ENCODE assay signal across 1 cellular context in the genomic region with DNA sequence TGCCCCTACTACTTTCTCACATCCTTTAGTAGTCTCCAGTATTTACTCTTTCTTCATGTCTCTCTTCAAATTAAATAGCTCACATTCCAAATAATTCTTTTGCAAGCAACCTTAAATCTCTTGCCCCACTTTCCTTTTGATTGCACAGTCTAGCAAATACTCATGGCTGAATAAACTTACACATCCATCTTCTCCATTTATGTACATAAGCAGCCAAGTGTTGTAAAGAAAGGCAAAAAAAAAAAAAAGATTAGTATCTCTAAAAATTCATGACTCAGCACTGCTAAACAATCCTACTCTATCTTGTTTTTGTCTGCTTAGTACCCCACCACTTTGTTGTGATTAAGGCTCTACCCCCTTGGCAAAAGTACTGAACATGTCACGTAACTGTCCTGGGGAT.
A peak's percentile ranks its signal among the peaks of the same experiment; 100 is the strongest.
TF ChIP-seq lines count a peak whose summit lies in the region.

No MANE protein-coding gene starts in this region.

TF ChIP-seq in A549, 52 proteins besides CTCF, POLR2A, EP300 and RAD21 (continued from another document):
- TF ChIP-seq ATOH8 (CRISPR knock-in tag; IDR thresholded peaks at IDR 0.05; ENCODE audit: low read depth): no peak
- peak; percentile 98 for TF ChIP-seq MAFK (IDR thresholded peaks at IDR 0.05; ENCODE audit: partially characterized antibody)
- peak; percentile 49 for TF ChIP-seq NFE2L2 (conservative IDR thresholded peaks at IDR 0.05; ENCODE audit: low read length)
